1 cellular context compared by ENCODE assay signal in genomic region chr2:169735623-169736022, GRCh38.
TF ChIP-seq lines count a peak whose summit lies in the region.

No MANE protein-coding gene starts in this region.

TF ChIP-seq in GM23338, 12 proteins besides CTCF, POLR2A, EP300 and RAD21 (continued from another document):
- no peak for TF ChIP-seq ZNF462 (CRISPR knock-in tag; IDR thresholded peaks at IDR 0.05)
